9 cellular contexts compared by ENCODE assay signal in the genomic region with DNA sequence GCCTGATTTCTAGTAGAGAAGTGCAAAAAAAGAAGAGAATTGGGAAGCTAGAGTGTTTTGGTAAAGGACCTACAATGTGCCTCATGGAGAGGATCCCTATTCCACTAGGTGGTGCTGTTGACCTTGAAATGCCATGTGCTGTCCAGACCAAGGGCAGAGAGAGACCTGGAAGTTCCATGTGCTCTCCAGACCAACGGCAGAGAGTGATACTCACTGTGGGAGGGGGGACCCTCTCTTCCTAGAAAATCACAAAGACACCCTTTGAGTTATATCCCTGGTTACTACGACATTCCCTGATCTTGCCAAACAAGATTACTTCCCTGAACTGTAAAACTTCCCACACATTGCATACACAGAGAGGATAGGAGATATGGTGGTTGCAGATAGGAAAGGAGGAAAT.
A peak's percentile ranks its signal among the peaks of the same experiment; 100 is the strongest.
DNase-seq lines count a peak whose midpoint lies in the region; ATAC-seq, FAIRE-seq and TF ChIP-seq lines count a peak whose summit lies in the region.
"Had no signal": no experiment of that assay in that cellular context is flagged by ENCODE, and none has a peak within 500 bp of the region (broad histone marks: within the 10 kb centered on the region; RNA-seq: fewer than 3 reads in every experiment).

No MANE protein-coding gene starts in this region.

- WGBS in HepG2 (ENCODE audit: low lambda C conversion rate): 4% methylated on average over 2 of the region's 2 CpGs

- TF ChIP-seq EP300 in HepG2 (IDR thresholded peaks at IDR 0.05; ENCODE audit: low read depth in 2 of 2, low read length in 2 of 2) (no peak), HepG2 (CRISPR knock-in tag; IDR thresholded peaks at IDR 0.05; ENCODE audit: borderline replicate concordance) (no peak)

- no peak overlapping the region for H2AFZ ChIP-seq in HepG2 (ENCODE audit: low read length)

- no peak overlapping the region for H3K9ac ChIP-seq in HepG2 (ENCODE audit: insufficient read depth, low read depth, low read length)

- intact Hi-C loops in CD14-positive monocyte (cut with micrococcal nuclease) (no loop called here), HepG2 (cut with micrococcal nuclease; ENCODE audit: unreplicated experiment) (loop anchor here (1.0 to 10.0 kb wide), 3 partner anchors 304 to 1878 kb away; no protein-coding TSS in a partner anchor)

- TF ChIP-seq CTCF in CD14-positive monocyte (IDR thresholded peaks at IDR 0.05) (peak; percentile 26), GM13976 (IDR thresholded peaks at IDR 0.05; ENCODE audit: borderline replicate concordance, control extremely low read depth, extremely low read depth, insufficient read depth, missing control alignments) (peak; percentile 64), VCaP (conservative IDR thresholded peaks at IDR 0.05) (peak; percentile 68), HepG2 (CRISPR knock-in tag; IDR thresholded peaks at IDR 0.05) (peak; percentile 89)

- ATAC-seq in HepG2: peak; percentile 96
- no peak for ATAC-seq in HG03196 (IDR thresholded peaks at IDR 0.05; ENCODE audit: unreplicated experiment)
- no peak for ATAC-seq in GM19452 (IDR thresholded peaks at IDR 0.05; ENCODE audit: unreplicated experiment)

- DNase-seq in CD14-positive monocyte (ENCODE audit: low spot score) (no peak), GM13976 (ENCODE audit: low spot score) (peak; percentile 11), KG1 (lab: John Stamatoyannopoulos, UW) (peak; percentile 17), HepG2 (ENCODE audit: low spot score) (peak; percentile 58), NCI-H345 (lab: John Stamatoyannopoulos, UW) (no peak)

- no peak overlapping the region for H3K4me2 ChIP-seq in HepG2 (ENCODE audit: low read depth, low read length)

- peak; percentile 75 for TF ChIP-seq RAD21 in HepG2 (CRISPR knock-in tag; IDR thresholded peaks at IDR 0.05)

- FAIRE-seq in HepG2 (lab: Jason Lieb, UNC): peak; percentile 56

- no peaks in the 10 kb centered on the region for H3K4me1 Mint-ChIP-seq in CD14-positive monocyte

- H3K36me3 Mint-ChIP-seq in CD14-positive monocyte: no peaks in the 10 kb centered on the region

- no peaks in the 10 kb centered on the region for H4K20me1 ChIP-seq in HepG2 (ENCODE audit: insufficient read depth, low read length)

- H3K79me2 ChIP-seq in HepG2 (ENCODE audit: insufficient read depth, low read length): no peaks in the 10 kb centered on the region

- H3K27ac ChIP-seq in VCaP (no peak overlapping the region), HepG2 (ENCODE audit: extremely low read length, insufficient read depth, low read length) (no peak overlapping the region)
- H3K27ac ChIP-seq: epithelial cell of prostate had no signal

- BruUV-seq in HepG2 (replicated peaks; lab: Mats Ljungman, UMichigan): no TSS peak

- no peaks in the 10 kb centered on the region for H3K4me1 ChIP-seq in HepG2 (ENCODE audit: insufficient read depth, low read length)

- H3K9me3 Mint-ChIP-seq in CD14-positive monocyte: peaks cover 12 to 30% (median 15%) of the 10 kb centered on the region in 7 donors

- no peaks in the 10 kb centered on the region for H3K27me3 ChIP-seq in HepG2 (ENCODE audit: control insufficient read depth in 1 of 2, insufficient read depth in 2 of 2, low read length in 2 of 2)

- in situ Hi-C loops in GM13976 (cut with MboI; ENCODE audit: low sequenced_read_pairs, unreplicated experiment) (loop anchor here (25.0 kb wide), 1 partner anchor 290 kb away; no protein-coding TSS in a partner anchor), HepG2 (cut with HindIII; ENCODE audit: extremely low pct_ligation_motif_present, low pct_unique_long_range_greater_than_20kb) (loop anchor here (10.0 kb wide), 2 partner anchors 288 to 1078 kb away; no protein-coding TSS in a partner anchor)

- CTCF ChIA-PET in HepG2 (lab: Yijun Ruan, JAX; ENCODE audit: low intra/inter-chr PET ratio, low total read pairs): interaction anchor here (1.1 to 1.7 kb wide), 2 partner anchors 289 to 1076 kb away, joined by 4 to 6 read pairs; no protein-coding TSS in a partner anchor

- H3K4me3 Mint-ChIP-seq in CD14-positive monocyte: no peak overlapping the region

- POLR2A ChIA-PET in HepG2 (lab: Yijun Ruan, JAX): no interaction called here

- no peaks in the 10 kb centered on the region for H3K27me3 Mint-ChIP-seq in CD14-positive monocyte (ENCODE audit: low read depth in 3 of 3)

- no peak overlapping the region for H3K27ac Mint-ChIP-seq in CD14-positive monocyte

- H3K9me3 ChIP-seq in HepG2 (ENCODE audit: low read length): no peaks in the 10 kb centered on the region

- TF ChIP-seq POLR2A in HepG2 (IDR thresholded peaks at IDR 0.05; ENCODE audit: insufficient read depth in 1 of 2, low read depth in 2 of 2, low read length in 2 of 2): no peak

- H3K36me3 ChIP-seq in HepG2 (replicated peaks in 1 of 2; ENCODE audit: control insufficient read depth in 1 of 2, insufficient read depth in 2 of 2, low read length in 2 of 2): no peaks in the 10 kb centered on the region

- no peak overlapping the region for H3K4me3 ChIP-seq in HepG2 (replicated peaks in 1 of 3; ENCODE audit: insufficient read depth in 1 of 3, low read depth in 2 of 3, low read length in 3 of 3)

TF ChIP-seq in HepG2, 621 proteins besides CTCF, POLR2A, EP300 and RAD21 (continues in another document):
- TF ChIP-seq SMC3 (IDR thresholded peaks at IDR 0.05; ENCODE audit: low read length): peak; percentile 83
- 0 out of 2 replicates have a peak, but pooled peaks have one; percentile 21 for TF ChIP-seq ERF (CRISPR knock-in tag; IDR thresholded peaks at IDR 0.05)
- TF ChIP-seq LCORL (IDR thresholded peaks at IDR 0.05): no peak
- TF ChIP-seq LCORL (CRISPR knock-in tag; IDR thresholded peaks at IDR 0.05): no peak
- TF ChIP-seq MAX (IDR thresholded peaks at IDR 0.05): 0 out of 2 replicates have a peak, but pooled peaks have one; percentile 22
- TF ChIP-seq, protein P1, sequence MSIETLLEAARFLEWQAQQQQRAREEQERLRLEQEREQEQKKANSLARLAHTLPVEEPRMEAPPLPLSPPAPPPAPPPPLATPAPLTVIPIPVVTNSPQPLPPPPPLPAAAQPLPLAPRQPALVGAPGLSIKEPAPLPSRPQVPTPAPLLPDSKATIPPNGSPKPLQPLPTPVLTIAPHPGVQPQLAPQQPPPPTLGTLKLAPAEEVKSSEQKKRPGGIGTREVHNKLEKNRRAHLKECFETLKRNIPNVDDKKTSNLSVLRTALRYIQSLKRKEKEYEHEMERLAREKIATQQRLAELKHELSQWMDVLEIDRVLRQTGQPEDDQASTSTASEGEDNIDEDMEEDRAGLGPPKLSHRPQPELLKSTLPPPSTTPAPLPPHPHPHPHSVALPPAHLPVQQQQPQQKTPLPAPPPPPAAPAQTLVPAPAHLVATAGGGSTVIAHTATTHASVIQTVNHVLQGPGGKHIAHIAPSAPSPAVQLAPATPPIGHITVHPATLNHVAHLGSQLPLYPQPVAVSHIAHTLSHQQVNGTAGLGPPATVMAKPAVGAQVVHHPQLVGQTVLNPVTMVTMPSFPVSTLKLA (IDR thresholded peaks at IDR 0.05): peak; percentile 80
- no peak for TF ChIP-seq ZNF597 (CRISPR knock-in tag; IDR thresholded peaks at IDR 0.05)
- TF ChIP-seq ZNF644 (CRISPR knock-in tag; IDR thresholded peaks at IDR 0.05; ENCODE audit: low read depth): 0 out of 2 replicates have a peak, but pooled peaks have one; percentile 12
- no peak for TF ChIP-seq PAWR (CRISPR knock-in tag; IDR thresholded peaks at IDR 0.05; ENCODE audit: borderline replicate concordance)
- TF ChIP-seq ZNF580 (CRISPR knock-in tag; IDR thresholded peaks at IDR 0.05; ENCODE audit: borderline replicate concordance, low read depth): no peak
- TF ChIP-seq CEBPB (IDR thresholded peaks at IDR 0.05; ENCODE audit: borderline replicate concordance, low read depth, low read length): no peak

Comparison
In these comparisons a context has a peak if more than half of its experiments do, and no peak if none do; other contexts are left out.
1. DNase-seq: peak in GM13976 (single experiment), KG1 (single experiment) and HepG2 (single experiment); none in CD14-positive monocyte (single experiment) and NCI-H345 (single experiment).
2. CTCF ChIP-seq: peak in every context shown above with its lines; median percentile 89 in HepG2; 68 in VCaP; 64 in GM13976; 26 in CD14-positive monocyte.